ENCODE assay signal across 19 cellular contexts in genomic region chr7:144863320-144863647, GRCh38. TPM values are rescaled to one million over a fixed set of nuclear protein-coding genes. Genes with fewer than 3 reads are reported as not detected.
DNase-seq lines count a peak whose midpoint lies in the region; ATAC-seq, FAIRE-seq and TF ChIP-seq lines count a peak whose summit lies in the region.
"Had no signal": no experiment of that assay in that cellular context is flagged by ENCODE, and none has a peak within 500 bp of the region (broad histone marks: within the 10 kb centered on the region; RNA-seq: fewer than 3 reads in every experiment).

No MANE protein-coding gene starts in this region.

- in situ Hi-C loops in HepG2 (cut with HindIII; ENCODE audit: extremely low pct_ligation_motif_present, low pct_unique_long_range_greater_than_20kb) = no loop called here
- in situ Hi-C loops in IMR-90 (cut with MboI; ENCODE audit: low sequenced_read_pairs) = no loop called here
- in situ Hi-C loops in K562 (cut with MboI) = no loop called here

- H3K9me1 ChIP-seq in IMR-90 (ENCODE audit: insufficient read depth, low read length) (no peaks in the 10 kb centered on the region), K562 (ENCODE audit: control insufficient read depth, insufficient read depth, low read length) (no peaks in the 10 kb centered on the region)

- BruUV-seq in HepG2 (replicated peaks; lab: Mats Ljungman, UMichigan) (no TSS peak), IMR-90 (replicated peaks; lab: Mats Ljungman, UMichigan) (no TSS peak), K562 (replicated peaks; lab: Mats Ljungman, UMichigan) (no TSS peak)

- H4K5ac ChIP-seq in IMR-90 (ENCODE audit: low read depth, low read length) = no peak overlapping the region

- TF ChIP-seq RAD21 in HepG2 (CRISPR knock-in tag; IDR thresholded peaks at IDR 0.05) = no peak
- TF ChIP-seq RAD21 in IMR-90 (IDR thresholded peaks at IDR 0.05; ENCODE audit: low read length) = no peak
- no peak for TF ChIP-seq RAD21 in K562 (CRISPR knock-in tag; conservative IDR thresholded peaks at IDR 0.05 in 1 of 2, IDR thresholded peaks at IDR 0.05 in 1 of 2)

- H4K91ac ChIP-seq in IMR-90 (ENCODE audit: insufficient read depth, low read depth, low read length) = no peak overlapping the region

- no peaks in the 10 kb centered on the region for H3K4me1 ChIP-seq in HepG2 (ENCODE audit: insufficient read depth, low read length)
- H3K4me1 ChIP-seq in right lobe of liver = no peaks in the 10 kb centered on the region
- no peaks in the 10 kb centered on the region for H3K4me1 ChIP-seq in IMR-90 (ENCODE audit: control insufficient read depth, insufficient read depth, low read length)
- H3K4me1 ChIP-seq in K562 (replicated peaks in 1 of 2; ENCODE audit: control insufficient read depth in 2 of 2, insufficient read depth in 2 of 2, low read length in 2 of 2) = 0 out of 5 replicates have a peak, but pooled peaks cover 0 to 10% of the 10 kb centered on the region in 2 experiments
- no peaks in the 10 kb centered on the region for H3K4me1 ChIP-seq in hepatocyte (ENCODE audit: insufficient read depth)
- H3K4me1 ChIP-seq: BLaER1 treated with 17β-estradiol and CSF1 and Interleukin-3, amounts not matched to agents 10 nM and 100 nM had no signal

- no peak overlapping the region for H2BK120ac ChIP-seq in IMR-90 (ENCODE audit: low read depth, low read length)

- no peak overlapping the region for H3K14ac ChIP-seq in IMR-90 (replicated peaks; ENCODE audit: low read depth, low read length)

- H3K27me3 ChIP-seq in HepG2 (ENCODE audit: control insufficient read depth in 1 of 2, insufficient read depth in 2 of 2, low read length in 2 of 2) = no peaks in the 10 kb centered on the region
- no peaks in the 10 kb centered on the region for H3K27me3 ChIP-seq in right lobe of liver
- no peaks in the 10 kb centered on the region for H3K27me3 ChIP-seq in IMR-90 (ENCODE audit: control insufficient read depth, insufficient read depth, low read length)
- H3K27me3 ChIP-seq in K562 (ENCODE audit: control insufficient read depth in 2 of 2, insufficient read depth in 2 of 2, low read length in 2 of 2) = no peaks in the 10 kb centered on the region
- H3K27me3 ChIP-seq in hepatocyte = no peaks in the 10 kb centered on the region
- H3K27me3 ChIP-seq: BLaER1 treated with 17β-estradiol and CSF1 and Interleukin-3, amounts not matched to agents 10 nM and 100 nM had no signal

- H3K4me3 ChIP-seq in HepG2 (replicated peaks in 1 of 3; ENCODE audit: insufficient read depth in 1 of 3, low read depth in 2 of 3, low read length in 3 of 3) (no peak overlapping the region), right lobe of liver (no peak overlapping the region), IMR-90 (ENCODE audit: insufficient read depth, low read depth, low read length) (no peak overlapping the region), K562 (no peak overlapping the region), hepatocyte (no peak overlapping the region)
- H3K4me3 ChIP-seq: BLaER1 treated with 17β-estradiol and CSF1 and Interleukin-3, amounts not matched to agents 10 nM and 100 nM had no signal

- H3K79me2 ChIP-seq in HepG2 (ENCODE audit: insufficient read depth, low read length) = no peaks in the 10 kb centered on the region
- H3K79me2 ChIP-seq in K562 (ENCODE audit: control insufficient read depth, insufficient read depth, low read length) = no peaks in the 10 kb centered on the region
- H3K79me2 ChIP-seq in hepatocyte = no peaks in the 10 kb centered on the region

- 16% methylated on average over 5 of the region's 5 CpGs for WGBS in HepG2 (ENCODE audit: low lambda C conversion rate)
- 68% methylated on average over 5 of the region's 5 CpGs for WGBS in right lobe of liver (ENCODE audit: insufficient coverage, low coverage, low lambda C conversion rate, missing lambda C conversion rate)
- 0% methylated on average over 1 of the region's 5 CpGs; no CpG with 5 or more reads in 1 of the 2 experiments for WGBS in IMR-90 (ENCODE audit: extremely low coverage in 2 of 2, insufficient read length in 1 of 2), 2 experiments
- WGBS in K562 (ENCODE audit: insufficient coverage, low coverage, missing lambda C conversion rate) = 7% methylated on average over 5 of the region's 5 CpGs
- 93% methylated on average over 5 of the region's 5 CpGs for WGBS in hepatocyte (ENCODE audit: low lambda C conversion rate, missing lambda C conversion rate)

- H4K8ac ChIP-seq in IMR-90 (ENCODE audit: low read depth in 2 of 2, low read length in 2 of 2) = no peak overlapping the region

- H3K9me3 ChIP-seq in HepG2 (ENCODE audit: low read length) (no peaks in the 10 kb centered on the region), right lobe of liver (no peaks in the 10 kb centered on the region), IMR-90 (ENCODE audit: control insufficient read depth, insufficient read depth, low read length) (no peaks in the 10 kb centered on the region; the same call in 1 of the 2 replicates), K562 (replicated peaks; ENCODE audit: control insufficient read depth, insufficient read depth, low read depth, low read length) (no peaks in the 10 kb centered on the region), hepatocyte (ENCODE audit: low read depth) (no peaks in the 10 kb centered on the region)
- H3K9me3 ChIP-seq: BLaER1 treated with 17β-estradiol and CSF1 and Interleukin-3, amounts not matched to agents 10 nM and 100 nM had no signal

- H3K79me1 ChIP-seq in IMR-90 (ENCODE audit: low read depth in 1 of 2, low read length in 2 of 2) = no peaks in the 10 kb centered on the region

- DNase-seq in HepG2 (ENCODE audit: low spot score) = no peak
- DNase-seq in right lobe of liver = no peak
- no peak for DNase-seq in IMR-90
- no peak for DNase-seq in K562 (ENCODE audit: extremely low read depth in 1 of 4, low spot score in 3 of 4)
- DNase-seq in hepatocyte (ENCODE audit: low spot score) = no peak
- DNase-seq: AML-193; CD4-positive, alpha-beta T cell; CD8-positive, alpha-beta T cell; DMS 273 treated with DMSO at 0.1 percent for 48 hours; DMS153; DMS53; DMS79 treated with DMSO at 0.1 percent for 48 hours; GF-D8 had no signal

- dilution Hi-C loops in IMR-90 (cut with HindIII; ENCODE audit: low sequenced_read_pairs, unreplicated experiment) = no loop called here

- H2AFZ ChIP-seq in HepG2 (ENCODE audit: low read length) (no peak overlapping the region), IMR-90 (replicated peaks; ENCODE audit: low read length, poor library complexity) (no peak overlapping the region), K562 (ENCODE audit: low read depth, low read length) (no peak overlapping the region), hepatocyte (no peak overlapping the region)

- H3K36me3 ChIP-seq in HepG2 (replicated peaks in 1 of 2; ENCODE audit: control insufficient read depth in 1 of 2, insufficient read depth in 2 of 2, low read length in 2 of 2) = no peaks in the 10 kb centered on the region
- H3K36me3 ChIP-seq in right lobe of liver = no peaks in the 10 kb centered on the region
- H3K36me3 ChIP-seq in IMR-90 (ENCODE audit: control insufficient read depth, insufficient read depth, low read length) = no peaks in the 10 kb centered on the region
- no peaks in the 10 kb centered on the region for H3K36me3 ChIP-seq in K562 (ENCODE audit: control insufficient read depth, insufficient read depth, low read length)
- no peaks in the 10 kb centered on the region for H3K36me3 ChIP-seq in hepatocyte (replicated peaks; ENCODE audit: insufficient read depth, low read depth)
- H3K36me3 ChIP-seq: BLaER1 treated with 17β-estradiol and CSF1 and Interleukin-3, amounts not matched to agents 10 nM and 100 nM had no signal

- H2BK5ac ChIP-seq in IMR-90 (ENCODE audit: low read depth, low read length, poor library complexity, severe bottlenecking) = no peak overlapping the region

- TF ChIP-seq EP300 in HepG2 (IDR thresholded peaks at IDR 0.05; ENCODE audit: low read depth in 2 of 2, low read length in 2 of 2) = no peak
- TF ChIP-seq EP300 in HepG2 (CRISPR knock-in tag; IDR thresholded peaks at IDR 0.05; ENCODE audit: borderline replicate concordance) = no peak
- no peak for TF ChIP-seq EP300 in K562 (IDR thresholded peaks at IDR 0.05; ENCODE audit: low read length)

- ATAC-seq in HepG2 (no peak), right lobe of liver (no peak), IMR-90 (ENCODE audit: low read depth) (no peak), K562 (no peak), GM18861 (IDR thresholded peaks at IDR 0.05; ENCODE audit: unreplicated experiment) (no peak)
- ATAC-seq: CD8-positive, alpha-beta T cell had no signal

- no peak overlapping the region for H3K4ac ChIP-seq in IMR-90 (ENCODE audit: low read depth, low read length)

- H3K56ac ChIP-seq in IMR-90 (ENCODE audit: extremely low read depth, insufficient read depth, low read length) = no peak overlapping the region

- no peak overlapping the region for H3K18ac ChIP-seq in IMR-90 (ENCODE audit: low read depth, low read length)

- H2BK20ac ChIP-seq in IMR-90 (ENCODE audit: low read depth, low read length) = no peak overlapping the region

- H3K27ac ChIP-seq in HepG2 (ENCODE audit: extremely low read length, insufficient read depth, low read length) = no peak overlapping the region
- no peak overlapping the region for H3K27ac ChIP-seq in right lobe of liver
- no peak overlapping the region for H3K27ac ChIP-seq in IMR-90 (ENCODE audit: insufficient read depth, low read length)
- no peak overlapping the region for H3K27ac ChIP-seq in K562 (ENCODE audit: extremely low read depth, low read depth, low read length)
- no peak overlapping the region for H3K27ac ChIP-seq in hepatocyte
- H3K27ac ChIP-seq: 22Rv1; BLaER1 treated with 17β-estradiol and CSF1 and Interleukin-3, amounts not matched to agents 10 nM and 100 nM; C4-2B had no signal

- H3K4me2 ChIP-seq in HepG2 (ENCODE audit: low read depth, low read length) (no peak overlapping the region), IMR-90 (ENCODE audit: low read depth, low read length) (no peak overlapping the region), K562 (ENCODE audit: insufficient read depth, low read length) (no peak overlapping the region), hepatocyte (no peak overlapping the region)
- H3K4me2 ChIP-seq: BLaER1 treated with 17β-estradiol and CSF1 and Interleukin-3, amounts not matched to agents 10 nM and 100 nM had no signal

- no peak overlapping the region for H3K23ac ChIP-seq in IMR-90 (ENCODE audit: low read depth, low read length)

- H4K20me1 ChIP-seq in HepG2 (ENCODE audit: insufficient read depth, low read length) (no peaks in the 10 kb centered on the region), IMR-90 (ENCODE audit: insufficient read depth, low read length) (no peaks in the 10 kb centered on the region), K562 (replicated peaks; ENCODE audit: control insufficient read depth, insufficient read depth, low read length) (no peaks in the 10 kb centered on the region), hepatocyte (ENCODE audit: insufficient read depth, poor library complexity, severe bottlenecking) (no peaks in the 10 kb centered on the region)
- H4K20me1 ChIP-seq: BLaER1 treated with 17β-estradiol and CSF1 and Interleukin-3, amounts not matched to agents 10 nM and 100 nM had no signal

- no peak overlapping the region for H2AK9ac ChIP-seq in IMR-90 (replicated peaks; ENCODE audit: low read depth, low read length, poor library complexity)

- H2AK5ac ChIP-seq in IMR-90 (ENCODE audit: low read depth, low read length) = no peak overlapping the region

- CTCF ChIA-PET in HepG2 (lab: Yijun Ruan, JAX; ENCODE audit: low intra/inter-chr PET ratio, low total read pairs) (no interaction called here), IMR-90 (lab: Yijun Ruan, JAX) (no interaction called here), K562 (lab: Yijun Ruan, JAX; ENCODE audit: low intra/inter-chr PET ratio) (no interaction called here)

- H2BK15ac ChIP-seq in IMR-90 (ENCODE audit: low read depth, low read length) = no peak overlapping the region

- POLR2A ChIA-PET in HepG2 (lab: Yijun Ruan, JAX) (no interaction called here), IMR-90 (lab: Charles Lee; ENCODE audit: unreplicated experiment) (no interaction called here), K562 (lab: Yijun Ruan, JAX) (interaction anchor here (0.7 to 2.2 kb wide), 6 partner anchors 13 to 122 kb away, joined by 3 to 4 read pairs (median 3); partner anchors contain the start of gene TPK1)

- H3K9ac ChIP-seq in HepG2 (ENCODE audit: insufficient read depth, low read depth, low read length) (no peak overlapping the region), IMR-90 (ENCODE audit: low read depth, low read length) (no peak overlapping the region), K562 (ENCODE audit: insufficient read depth in 1 of 2, low read depth in 2 of 2, low read length in 2 of 2) (no peak overlapping the region)
- H3K9ac ChIP-seq: BLaER1 treated with 17β-estradiol and CSF1 and Interleukin-3, amounts not matched to agents 10 nM and 100 nM had no signal

- no peaks in the 10 kb centered on the region for H3K9me2 ChIP-seq in hepatocyte (replicated peaks; ENCODE audit: insufficient read depth)

- TF ChIP-seq POLR2A in HepG2 (IDR thresholded peaks at IDR 0.05; ENCODE audit: insufficient read depth in 1 of 2, low read depth in 2 of 2, low read length in 2 of 2) (no peak), right lobe of liver (IDR thresholded peaks at IDR 0.05) (no peak), IMR-90 (IDR thresholded peaks at IDR 0.05; ENCODE audit: low read depth, low read length) (no peak), K562 (conservative IDR thresholded peaks at IDR 0.05) (no peak)

- TF ChIP-seq CTCF in HepG2 (CRISPR knock-in tag; IDR thresholded peaks at IDR 0.05) (no peak), right lobe of liver (IDR thresholded peaks at IDR 0.05) (no peak), IMR-90 (conservative IDR thresholded peaks at IDR 0.05; ENCODE audit: low read depth, low read length) (no peak), K562 (IDR thresholded peaks at IDR 0.05 in 2 of 3, conservative IDR thresholded peaks at IDR 0.05 in 1 of 3; ENCODE audit: insufficient read depth in 2 of 3, low read depth in 1 of 3, low read length in 3 of 3) (no peak), hepatocyte (IDR thresholded peaks at IDR 0.05; ENCODE audit: poor library complexity) (no peak)

- intact Hi-C loops in HepG2 (cut with micrococcal nuclease; ENCODE audit: unreplicated experiment) (no loop called here), right lobe of liver (cut with DNase I) (no loop called here), IMR-90 (cut with micrococcal nuclease) (no loop called here), K562 (cut with micrococcal nuclease) (no loop called here)

- FAIRE-seq in HepG2 (lab: Jason Lieb, UNC) = no peak
- FAIRE-seq in K562 (lab: Jason Lieb, UNC) = no peak
- FAIRE-seq: G401.6, GM12891 had no signal

RNA-seq across cellular contexts. Expression of gene TPK1, which starts 27.4 kb away (rescaled TPM):
- total RNA-seq in HepG2 (2016; rRNA removed; fragmentation: Illumina TruSeq; extraction: Trizol) = 1.0 and 1.4 TPM in 2 replicates
- total RNA-seq in HepG2 (2016; cell fraction: cytosol; rRNA removed; fragmentation: Illumina TruSeq; extraction: Trizol; ENCODE audit: low read depth) = 1.3 and 1.7 TPM in 2 replicates
- total RNA-seq in HepG2 (2016; cell fraction: insoluble cytoplasmic fraction; rRNA removed; fragmentation: Illumina TruSeq; extraction: Trizol) = 0.45 and 1.3 TPM in 2 replicates
- 1.1 TPM in 2 replicates for total RNA-seq in HepG2 (2016; cell fraction: membrane; rRNA removed; fragmentation: Illumina TruSeq; extraction: Trizol)
- 0.75 and 1.7 TPM in 2 replicates for total RNA-seq in HepG2 (2016; cell fraction: nucleus; rRNA removed; fragmentation: Illumina TruSeq; extraction: Trizol)
- 0.74 and 1.2 TPM in 2 replicates for polyA plus RNA-seq in HepG2 (2011; rRNA removed)
- 0.42 and 0.62 TPM in 2 replicates for polyA plus RNA-seq in HepG2 (2011; cell fraction: cytosol; rRNA removed)
- 0.43 and 0.62 TPM in 2 replicates for polyA plus RNA-seq in HepG2 (2011; cell fraction: nucleus; rRNA removed)
- 0.25 and 0.61 TPM in 2 replicates for polyA plus RNA-seq in HepG2 (2012)
- 0.74 and 1.2 TPM in 2 replicates for polyA plus RNA-seq in HepG2 (2016; cell fraction: cytosol; fragmentation: Illumina TruSeq; extraction: Trizol; ENCODE audit: low read depth)
- polyA plus RNA-seq in HepG2 (2016; cell fraction: insoluble cytoplasmic fraction; fragmentation: Illumina TruSeq; extraction: Trizol; ENCODE audit: low read depth) = 0.61 and 1.4 TPM in 2 replicates
- polyA plus RNA-seq in HepG2 (2016; cell fraction: membrane; fragmentation: Illumina TruSeq; extraction: Trizol; ENCODE audit: low read depth) = 0.98 and 1.2 TPM in 2 replicates
- 0.56 and 0.72 TPM in 2 replicates for polyA plus RNA-seq in HepG2 (2016; cell fraction: nucleus; fragmentation: Illumina TruSeq; extraction: Trizol; ENCODE audit: insufficient read depth, low read depth)
- 2.8 and 13.1 TPM in 2 replicates for polyA minus RNA-seq in HepG2 (2011; rRNA and poly(A)+ RNA removed; ENCODE audit: low replicate concordance)
- 0.40 TPM in 1 of 2 replicates, not detected in the other for polyA minus RNA-seq in HepG2 (2011; cell fraction: cytosol; rRNA and poly(A)+ RNA removed)
- polyA minus RNA-seq in HepG2 (2011; cell fraction: nucleus; rRNA and poly(A)+ RNA removed) = 4.0 and 4.7 TPM in 2 replicates
- total RNA-seq in right lobe of liver = 1 to 10 TPM; 3.1 to 6.7 (median 4.3) TPM
- total RNA-seq in IMR-90 (2012; rRNA removed) = 1.1 and 1.8 TPM in 2 replicates
- 0.38 and 0.62 TPM in 2 replicates for polyA plus RNA-seq in IMR-90 (2012; rRNA removed)
- polyA plus RNA-seq in IMR-90 (2012; cell fraction: cytosol; rRNA removed) = 0.84 and 0.92 TPM in 2 replicates
- polyA plus RNA-seq in IMR-90 (2012; cell fraction: nucleus; rRNA removed; ENCODE audit: low replicate concordance) = 0.20 and 0.83 TPM in 2 replicates
- 17.5 and 22.0 TPM in 2 replicates for total RNA-seq in K562 (2011; cell fraction: chromatin; rRNA removed; ENCODE audit: low replicate concordance)
- total RNA-seq in K562 (2011; cell fraction: nucleolus; rRNA removed) = 16.7 and 22.6 TPM in 2 replicates
- 20.5 and 26.4 TPM in 2 replicates for total RNA-seq in K562 (2011; cell fraction: nucleoplasm; rRNA removed)
- total RNA-seq in K562 (2014; rRNA removed) = 5.8 and 6.3 TPM in 2 replicates
- total RNA-seq in K562 (2014; rRNA removed; fragmentation: Illumina TruSeq; extraction: Trizol) = 9.2 and 10.5 TPM in 2 replicates
- total RNA-seq in K562 (2015; rRNA removed; fragmentation: Illumina TruSeq; extraction: Trizol) = 10.5 and 10.8 TPM in 2 replicates
- total RNA-seq in K562 (2021) = 7.2 and 7.5 TPM in 2 replicates
- polyA plus RNA-seq in K562 (2011; rRNA removed) = 7.1 and 9.4 TPM in 2 replicates
- polyA plus RNA-seq in K562 (2011; cell fraction: cytosol; rRNA removed) = 4.6 and 6.5 TPM in 2 replicates
- 8.4 and 8.5 TPM in 2 replicates for polyA plus RNA-seq in K562 (2011; cell fraction: nucleus; rRNA removed)
- 5.5 and 12.0 TPM in 2 replicates for polyA plus RNA-seq in K562 (2012)
- 6.5 and 6.7 TPM in 2 replicates for polyA plus RNA-seq in K562 (2014; fragmentation: Illumina TruSeq; extraction: Trizol)
- polyA plus RNA-seq in K562 (2014; fragmentation: Nextera tagmentation; extraction: Ambion mirVana) = 10 to 100 TPM; 12.9 to 16.2 TPM
- polyA plus RNA-seq in K562 (2014; rRNA removed) = 5.1 and 8.8 TPM in 2 replicates
- polyA minus RNA-seq in K562 (2011; rRNA and poly(A)+ RNA removed) = 11.7 and 21.9 TPM in 2 replicates
- 3.0 and 6.6 TPM in 2 replicates for polyA minus RNA-seq in K562 (2011; cell fraction: cytosol; rRNA and poly(A)+ RNA removed)
- polyA minus RNA-seq in K562 (2011; cell fraction: nucleus; rRNA and poly(A)+ RNA removed) = 27.1 and 28.7 TPM in 2 replicates
- total RNA-seq in hepatocyte = 7.4 and 9.7 TPM in 2 replicates
- polyA plus RNA-seq in hepatocyte = 8.7 TPM in 2 replicates

Comparison
In these comparisons a context has a peak if more than half of its experiments do, and no peak if none do; other contexts are left out.
1. Of the 241 proteins assayed by ChIP-seq in both HepG2 and K562: peak only in HepG2: none; only in K562: MAFG; in both: MAFF and MAFK; in neither: 238.